ENCODE assay signal across 2 cellular contexts in genomic region chr12:102916252-102917025, GRCh38.
A peak's percentile ranks its signal among the peaks of the same experiment; 100 is the strongest.
TF ChIP-seq lines count a peak whose summit lies in the region.

No MANE protein-coding gene starts in this region.

TF ChIP-seq in WTC11, 78 proteins besides CTCF, POLR2A, EP300 and RAD21 (continues in another document):
- no peak for TF ChIP-seq NFYB (CRISPR knock-in tag; conservative IDR thresholded peaks at IDR 0.05; ENCODE audit: low read depth)
- TF ChIP-seq MXD4 (CRISPR knock-in tag; IDR thresholded peaks at IDR 0.05; ENCODE audit: borderline replicate concordance): no peak
- TF ChIP-seq ATF3 (CRISPR knock-in tag; conservative IDR thresholded peaks at IDR 0.05): no peak
- TF ChIP-seq JAZF1 (CRISPR knock-in tag; IDR thresholded peaks at IDR 0.05): no peak
- no peak for TF ChIP-seq RELA (CRISPR knock-in tag; IDR thresholded peaks at IDR 0.05; ENCODE audit: borderline replicate concordance)
- TF ChIP-seq SP1 (CRISPR knock-in tag; conservative IDR thresholded peaks at IDR 0.05): no peak
- no peak for TF ChIP-seq OVOL2 (CRISPR knock-in tag; IDR thresholded peaks at IDR 0.05; ENCODE audit: borderline replicate concordance)
- TF ChIP-seq MAX (CRISPR knock-in tag; IDR thresholded peaks at IDR 0.05): no peak
- no peak for TF ChIP-seq ATF6 (CRISPR knock-in tag; IDR thresholded peaks at IDR 0.05)
- TF ChIP-seq PRDM15 (CRISPR knock-in tag; IDR thresholded peaks at IDR 0.05): no peak
- TF ChIP-seq ELF4 (CRISPR knock-in tag; IDR thresholded peaks at IDR 0.05; ENCODE audit: low read depth): no peak
- TF ChIP-seq KAT7 (CRISPR knock-in tag; IDR thresholded peaks at IDR 0.05; ENCODE audit: borderline replicate concordance): no peak
- no peak for TF ChIP-seq ERG (CRISPR knock-in tag; IDR thresholded peaks at IDR 0.05)
- no peak for TF ChIP-seq AFF4 (CRISPR knock-in tag; IDR thresholded peaks at IDR 0.05; ENCODE audit: borderline replicate concordance)

TF ChIP-seq in HepG2, 621 proteins besides CTCF, POLR2A, EP300 and RAD21 (continues in another document):
- 0 out of 2 replicates have a peak, but pooled peaks have one; percentile 28 for TF ChIP-seq PRDM15 (CRISPR knock-in tag; IDR thresholded peaks at IDR 0.05)
- no peak for TF ChIP-seq KDM1A (CRISPR knock-in tag; IDR thresholded peaks at IDR 0.05)
- TF ChIP-seq MLLT10 (CRISPR knock-in tag; IDR thresholded peaks at IDR 0.05): 0 out of 2 replicates have a peak, but pooled peaks have one; percentile 75
- TF ChIP-seq RCOR2 (CRISPR knock-in tag; IDR thresholded peaks at IDR 0.05): no peak
- TF ChIP-seq ZNF770 (CRISPR knock-in tag; IDR thresholded peaks at IDR 0.05): no peak
- TF ChIP-seq ZNF761 (CRISPR knock-in tag; conservative IDR thresholded peaks at IDR 0.05): 0 out of 2 replicates have a peak, but pooled peaks have one; percentile 3
- TF ChIP-seq FOSL2 (CRISPR knock-in tag; IDR thresholded peaks at IDR 0.05): no peak
- TF ChIP-seq SYNCRIP (IDR thresholded peaks at IDR 0.05; ENCODE audit: insufficient read depth, low read depth, low read length): no peak
- TF ChIP-seq ZBTB33 (CRISPR knock-in tag; IDR thresholded peaks at IDR 0.05): no peak
- TF ChIP-seq HDAC1 (CRISPR knock-in tag; IDR thresholded peaks at IDR 0.05): no peak; the same call in 1 of the 2 replicates
- TF ChIP-seq ARID4A (CRISPR knock-in tag; IDR thresholded peaks at IDR 0.05; ENCODE audit: borderline replicate concordance): no peak
- TF ChIP-seq YY1 (IDR thresholded peaks at IDR 0.05; ENCODE audit: insufficient read depth, insufficient replicate concordance, low read depth, low read length): no peak
- TF ChIP-seq PBX2 (CRISPR knock-in tag; IDR thresholded peaks at IDR 0.05): no peak
- no peak for TF ChIP-seq MXD3 (CRISPR knock-in tag; IDR thresholded peaks at IDR 0.05)
- no peak for TF ChIP-seq KAT8 (CRISPR knock-in tag; IDR thresholded peaks at IDR 0.05)
- TF ChIP-seq ZNF597 (CRISPR knock-in tag; IDR thresholded peaks at IDR 0.05): no peak
- TF ChIP-seq ZNF747 (CRISPR knock-in tag; IDR thresholded peaks at IDR 0.05; ENCODE audit: borderline replicate concordance): peak; percentile 20; the same call in 1 of the 2 replicates
- no peak for TF ChIP-seq ELK4 (CRISPR knock-in tag; IDR thresholded peaks at IDR 0.05; ENCODE audit: borderline replicate concordance)
- no peak for TF ChIP-seq ARID3A (IDR thresholded peaks at IDR 0.05; ENCODE audit: low read depth, low read length)
- TF ChIP-seq E2F5 (CRISPR knock-in tag; conservative IDR thresholded peaks at IDR 0.05): no peak
- peak; percentile 87; the same call in 1 of the 2 replicates for TF ChIP-seq RORA (CRISPR knock-in tag; IDR thresholded peaks at IDR 0.05)
- TF ChIP-seq NFYC (CRISPR knock-in tag; IDR thresholded peaks at IDR 0.05): no peak
